Comparison of ENCODE assay signal across 8 cellular contexts in the genomic region with DNA sequence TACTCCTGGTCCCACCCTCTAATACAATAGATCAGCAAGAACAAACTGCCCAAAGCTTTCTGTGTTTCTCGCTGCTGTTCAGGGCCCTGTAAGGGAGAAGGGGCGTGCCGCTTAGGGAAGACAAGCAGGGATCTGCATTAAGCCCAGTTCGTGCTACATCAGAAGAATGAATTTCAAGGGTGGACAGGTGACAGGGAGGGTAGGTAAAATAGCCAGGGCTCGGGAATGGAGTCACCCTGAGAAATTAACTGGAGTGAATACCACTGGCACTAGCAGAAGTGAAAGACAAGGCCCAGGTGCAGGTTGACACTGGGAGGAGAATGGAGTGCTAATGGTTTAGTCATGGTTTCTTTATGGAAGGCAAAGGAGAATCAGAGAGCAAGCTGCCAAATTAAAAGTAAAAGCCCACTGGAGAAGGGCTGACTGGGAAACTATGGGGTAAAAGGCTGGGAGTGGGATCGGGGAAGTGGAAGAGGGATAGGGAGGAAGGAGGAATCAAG.
A peak's percentile ranks its signal among the peaks of the same experiment; 100 is the strongest.
DNase-seq lines count a peak whose midpoint lies in the region; ATAC-seq, FAIRE-seq and TF ChIP-seq lines count a peak whose summit lies in the region.
"Had no signal": no experiment of that assay in that cellular context is flagged by ENCODE, and none has a peak within 500 bp of the region (broad histone marks: within the 10 kb centered on the region; RNA-seq: fewer than 3 reads in every experiment).

No MANE protein-coding gene starts in this region.

- no peaks in the 10 kb centered on the region for H3K79me2 ChIP-seq in fibroblast of lung (ENCODE audit: control insufficient read depth, insufficient read depth, low read length)

- no peak overlapping the region for H3K9ac ChIP-seq in fibroblast of lung (ENCODE audit: insufficient read depth, low read length)
- H3K9ac ChIP-seq in skeletal muscle tissue (ENCODE audit: low read depth in 1 of 3, low read length in 3 of 3) = peak overlapping the region; percentile 66 to 73 (median 71)
- no peak overlapping the region for H3K9ac ChIP-seq in kidney (ENCODE audit: low read length in 2 of 2)

- no peak for FAIRE-seq in kidney (lab: Jason Lieb, UNC)

- H3K4me3 ChIP-seq in fibroblast of lung (replicated peaks in 1 of 4; ENCODE audit: control extremely low read depth in 1 of 4, insufficient read depth in 1 of 4, low read depth in 3 of 4, low read length in 4 of 4) = no peak overlapping the region
- peak overlapping the region; percentile 2 to 59 (median 15) for H3K4me3 ChIP-seq in skeletal muscle tissue (ENCODE audit: low read length in 3 of 3)
- no peak overlapping the region for H3K4me3 ChIP-seq in kidney (ENCODE audit: low read length in 2 of 2)
- H3K4me3 ChIP-seq in ascending aorta = no peak overlapping the region

- H3K36me3 ChIP-seq in fibroblast of lung (ENCODE audit: control insufficient read depth, insufficient read depth, low read length) = no peaks in the 10 kb centered on the region
- H3K36me3 ChIP-seq in skeletal muscle tissue (ENCODE audit: control insufficient read depth in 3 of 3, insufficient read depth in 3 of 3, low read length in 3 of 3) = no peaks in the 10 kb centered on the region
- H3K36me3 ChIP-seq in kidney (ENCODE audit: control insufficient read depth in 1 of 2, insufficient read depth in 2 of 2, low read length in 2 of 2) = no peaks in the 10 kb centered on the region
- no peaks in the 10 kb centered on the region for H3K36me3 ChIP-seq in ascending aorta

- no peak overlapping the region for H3K4me3 Mint-ChIP-seq in stimulated activated naive CD8-positive, alpha-beta T cell treated with anti-CD3 and anti-CD28 coated beads, Interleukin-15, amount 100 ng/mL, for 72 hours

- no peak for ATAC-seq in stimulated activated naive CD8-positive, alpha-beta T cell treated with anti-CD3 and anti-CD28 coated beads, Interleukin-15, amount 100 ng/mL, for 72 hours

- peaks cover 3% of the 10 kb centered on the region for H3K4me1 ChIP-seq in fibroblast of lung (ENCODE audit: control insufficient read depth, extremely low read depth, insufficient read depth, low read length)
- H3K4me1 ChIP-seq in skeletal muscle tissue (ENCODE audit: control insufficient read depth in 3 of 3, insufficient read depth in 3 of 3, low read length in 3 of 3) = peaks cover 28 to 40% (median 38%) of the 10 kb centered on the region in 3 donors
- H3K4me1 ChIP-seq in kidney (ENCODE audit: control insufficient read depth in 1 of 2, insufficient read depth in 1 of 2, low read depth in 1 of 2, low read length in 2 of 2) = peaks cover 6 to 10% of the 10 kb centered on the region in 2 donors
- peaks cover 0 to 3% of the 10 kb centered on the region in 2 donors for H3K4me1 ChIP-seq in ascending aorta

- H3K27ac ChIP-seq in fibroblast of lung (ENCODE audit: insufficient read depth, low read length) = peak overlapping the region; percentile 73
- peak overlapping the region; percentile 94 for H3K27ac ChIP-seq in skeletal muscle tissue (ENCODE audit: low read depth, low read length)
- H3K27ac ChIP-seq in kidney (ENCODE audit: low read depth in 2 of 2, low read length in 2 of 2) = no peak overlapping the region
- peak overlapping the region in 1 of 2 donors; percentile 3 for H3K27ac ChIP-seq in ascending aorta

- no peaks in the 10 kb centered on the region for H3K9me3 ChIP-seq in fibroblast of lung (ENCODE audit: control insufficient read depth, insufficient read depth, low read depth, low read length)
- H3K9me3 ChIP-seq in skeletal muscle tissue (ENCODE audit: control insufficient read depth in 3 of 3, low read length in 3 of 3) = no peaks in the 10 kb centered on the region
- H3K9me3 ChIP-seq in kidney (ENCODE audit: control insufficient read depth in 1 of 2, low read length in 2 of 2) = no peaks in the 10 kb centered on the region
- no peaks in the 10 kb centered on the region for H3K9me3 ChIP-seq in ascending aorta

- H3K9me3 Mint-ChIP-seq in stimulated activated naive CD8-positive, alpha-beta T cell treated with anti-CD3 and anti-CD28 coated beads, Interleukin-15, amount 100 ng/mL, for 72 hours = no peaks in the 10 kb centered on the region

- no peak overlapping the region for H3K4me2 ChIP-seq in fibroblast of lung (ENCODE audit: extremely low read depth, insufficient read depth, low read length)

- no peaks in the 10 kb centered on the region for H3K27me3 ChIP-seq in fibroblast of lung (ENCODE audit: control insufficient read depth, insufficient read depth, low read length)
- H3K27me3 ChIP-seq in skeletal muscle tissue (ENCODE audit: control insufficient read depth in 3 of 3, insufficient read depth in 3 of 3, low read length in 3 of 3) = no peaks in the 10 kb centered on the region
- no peaks in the 10 kb centered on the region for H3K27me3 ChIP-seq in ascending aorta

- no peak overlapping the region for H3K27ac Mint-ChIP-seq in stimulated activated naive CD8-positive, alpha-beta T cell treated with anti-CD3 and anti-CD28 coated beads, Interleukin-15, amount 100 ng/mL, for 72 hours

- DNase-seq in HT1080 (ENCODE audit: low read depth) = peak; percentile 49
- DNase-seq in NCI-H510A (lab: John Stamatoyannopoulos, UW) = peak; percentile 34
- peak in 1 of 2 donors; percentile 52 for DNase-seq in fibroblast of lung (ENCODE audit: low read depth in 2 of 2)
- no peak for DNase-seq in stimulated activated naive CD8-positive, alpha-beta T cell treated with anti-CD3 and anti-CD28 coated beads, Interleukin-15, amount 100 ng/mL, for 72 hours
- DNase-seq in kidney = no peak
- DNase-seq in ascending aorta (ENCODE audit: low spot score in 2 of 2) = no peak
- DNase-seq: naive B cell had no signal

- peaks cover 24% of the 10 kb centered on the region for H3K4me1 Mint-ChIP-seq in stimulated activated naive CD8-positive, alpha-beta T cell treated with anti-CD3 and anti-CD28 coated beads, Interleukin-15, amount 100 ng/mL, for 72 hours
- H3K4me1 Mint-ChIP-seq: naive B cell had no signal

- H4K20me1 ChIP-seq in fibroblast of lung (ENCODE audit: control insufficient read depth, extremely low read depth, insufficient read depth, low read length) = no peaks in the 10 kb centered on the region

- no peak overlapping the region for H2AFZ ChIP-seq in fibroblast of lung (ENCODE audit: low read length)

- intact Hi-C loops in kidney (cut with DNase I) = no loop called here
- intact Hi-C loops in ascending aorta (cut with DNase I) = loop anchor here (10.0 kb wide), 1 partner anchor 274 kb away; no protein-coding TSS in a partner anchor

- H3K27me3 Mint-ChIP-seq in stimulated activated naive CD8-positive, alpha-beta T cell treated with anti-CD3 and anti-CD28 coated beads, Interleukin-15, amount 100 ng/mL, for 72 hours = peaks cover 9% of the 10 kb centered on the region

- TF ChIP-seq CTCF in fibroblast of lung (conservative IDR thresholded peaks at IDR 0.05 in 1 of 2, IDR thresholded peaks at IDR 0.05 in 1 of 2; ENCODE audit: low read depth in 1 of 2, low read length in 2 of 2) (no peak), kidney (IDR thresholded peaks at IDR 0.05; ENCODE audit: borderline replicate concordance, extremely low read depth, insufficient read depth) (no peak), ascending aorta (IDR thresholded peaks at IDR 0.05) (no peak)

Comparison
In these comparisons a context has a peak if more than half of its experiments do, and no peak if none do; other contexts are left out.
1. DNase-seq: peak in HT1080 (single experiment) and NCI-H510A (single experiment); none in stimulated activated naive CD8-positive, alpha-beta T cell treated with anti-CD3 and anti-CD28 coated beads, Interleukin-15, amount 100 ng/mL, for 72 hours (0 of 2), kidney (single experiment) and ascending aorta (0 of 2).
2. H3K27ac ChIP-seq: peak in fibroblast of lung (single experiment) and skeletal muscle tissue (single experiment); none in kidney (0 of 2).
3. H3K4me3 ChIP-seq: peak in skeletal muscle tissue (3 of 3); none in fibroblast of lung (0 of 4), kidney (0 of 2) and ascending aorta (0 of 2).
4. H3K9ac ChIP-seq: peak in skeletal muscle tissue (3 of 3); none in fibroblast of lung (single experiment) and kidney (0 of 2).